18 cellular contexts compared by ENCODE assay signal in the genomic region with DNA sequence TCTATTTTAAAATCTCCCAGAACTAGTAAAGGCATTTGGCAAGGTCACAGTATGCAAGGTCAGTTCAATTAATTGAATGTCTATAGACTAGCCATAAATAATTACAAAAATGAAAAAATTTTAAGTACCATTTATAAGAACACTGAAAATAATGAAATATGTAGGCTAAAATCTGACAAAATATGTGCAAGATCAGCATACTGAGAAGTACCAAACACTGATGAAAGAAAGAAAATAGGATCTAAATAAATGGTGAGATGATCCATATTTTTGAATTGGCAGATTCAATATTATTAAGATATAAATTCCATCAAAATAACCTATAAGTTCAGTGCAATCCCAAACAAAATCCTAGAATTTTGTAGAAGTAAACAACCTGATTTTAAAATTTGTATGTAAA. TPM values are rescaled to one million over a fixed set of nuclear protein-coding genes. Genes with fewer than 3 reads are reported as not detected.
DNase-seq lines count a peak whose midpoint lies in the region; ATAC-seq, FAIRE-seq and TF ChIP-seq lines count a peak whose summit lies in the region.
"Had no signal": no experiment of that assay in that cellular context is flagged by ENCODE, and none has a peak within 500 bp of the region (broad histone marks: within the 10 kb centered on the region; RNA-seq: fewer than 3 reads in every experiment).

No MANE protein-coding gene starts in this region.

- H3K4me1 ChIP-seq in HepG2 (ENCODE audit: insufficient read depth, low read length) (no peaks in the 10 kb centered on the region), right lobe of liver (no peaks in the 10 kb centered on the region), IMR-90 (ENCODE audit: control insufficient read depth, insufficient read depth, low read length) (no peaks in the 10 kb centered on the region)
- H3K4me1 ChIP-seq: Caco-2 had no signal

- dilution Hi-C loops in IMR-90 (cut with HindIII; ENCODE audit: low sequenced_read_pairs, unreplicated experiment): no loop called here

- no peak overlapping the region for H2BK20ac ChIP-seq in IMR-90 (ENCODE audit: low read depth, low read length)

- H3K14ac ChIP-seq in IMR-90 (replicated peaks; ENCODE audit: low read depth, low read length): no peak overlapping the region

- H2AK9ac ChIP-seq in IMR-90 (replicated peaks; ENCODE audit: low read depth, low read length, poor library complexity): no peak overlapping the region

- DNase-seq in HepG2 (ENCODE audit: low spot score) (no peak), right lobe of liver (no peak), IMR-90 (no peak), RWPE1 (ENCODE audit: low spot score) (no peak), dorsolateral prefrontal cortex (no peak)
- DNase-seq: AML-193; Caco-2; Calu3; CD4-positive, alpha-beta T cell; CD8-positive, alpha-beta T cell; DMS79 treated with DMSO at 0.1 percent for 48 hours; GF-D8 had no signal

- no peak overlapping the region for H3K4ac ChIP-seq in IMR-90 (ENCODE audit: low read depth, low read length)

- H3K27me3 ChIP-seq in HepG2 (ENCODE audit: control insufficient read depth in 1 of 2, insufficient read depth in 2 of 2, low read length in 2 of 2): peaks cover 0 to 14% of the 10 kb centered on the region in 2 experiments; a peak in 3 of 5 replicates
- no peaks in the 10 kb centered on the region for H3K27me3 ChIP-seq in right lobe of liver
- H3K27me3 ChIP-seq in IMR-90 (ENCODE audit: control insufficient read depth, insufficient read depth, low read length): peaks cover 5% of the 10 kb centered on the region
- H3K27me3 ChIP-seq in dorsolateral prefrontal cortex: no peaks in the 10 kb centered on the region
- H3K27me3 ChIP-seq: BLaER1 treated with 17β-estradiol and CSF1 and Interleukin-3, amounts not matched to agents 10 nM and 100 nM had no signal

- no peak overlapping the region for H2AK5ac ChIP-seq in IMR-90 (ENCODE audit: low read depth, low read length)

- CTCF ChIA-PET in HepG2 (lab: Yijun Ruan, JAX; ENCODE audit: low intra/inter-chr PET ratio, low total read pairs): no interaction called here
- CTCF ChIA-PET in IMR-90 (lab: Yijun Ruan, JAX): no interaction called here
- CTCF ChIA-PET in RWPE1 (lab: Yijun Ruan, JAX): no interaction called here

- no peak overlapping the region for H3K23ac ChIP-seq in IMR-90 (ENCODE audit: low read depth, low read length)

- no peak overlapping the region for H2BK5ac ChIP-seq in IMR-90 (ENCODE audit: low read depth, low read length, poor library complexity, severe bottlenecking)

- H2BK15ac ChIP-seq in IMR-90 (ENCODE audit: low read depth, low read length): no peak overlapping the region

- H3K18ac ChIP-seq in IMR-90 (ENCODE audit: low read depth, low read length): no peak overlapping the region

- H3K27ac ChIP-seq in HepG2 (ENCODE audit: extremely low read length, insufficient read depth, low read length) (no peak overlapping the region), right lobe of liver (no peak overlapping the region), IMR-90 (ENCODE audit: insufficient read depth, low read length) (no peak overlapping the region), RWPE1 (no peak overlapping the region), dorsolateral prefrontal cortex (no peak overlapping the region)
- H3K27ac ChIP-seq: 22Rv1; BLaER1 treated with 17β-estradiol and CSF1 and Interleukin-3, amounts not matched to agents 10 nM and 100 nM; C4-2B had no signal

- no peak for TF ChIP-seq CTCF in HepG2 (CRISPR knock-in tag; IDR thresholded peaks at IDR 0.05)
- no peak for TF ChIP-seq CTCF in right lobe of liver (IDR thresholded peaks at IDR 0.05)
- TF ChIP-seq CTCF in IMR-90 (conservative IDR thresholded peaks at IDR 0.05; ENCODE audit: low read depth, low read length): no peak
- TF ChIP-seq CTCF in RWPE1 (conservative IDR thresholded peaks at IDR 0.05; ENCODE audit: low read depth): no peak
- no peak for TF ChIP-seq CTCF in dorsolateral prefrontal cortex (IDR thresholded peaks at IDR 0.05 in 54 of 56, conservative IDR thresholded peaks at IDR 0.05 in 2 of 56; ENCODE audit: low read depth in 1 of 56, partially characterized antibody in 56 of 56)

- H3K9me3 ChIP-seq in HepG2 (ENCODE audit: low read length) (no peaks in the 10 kb centered on the region), right lobe of liver (no peaks in the 10 kb centered on the region), IMR-90 (ENCODE audit: control insufficient read depth, insufficient read depth, low read length) (no peaks in the 10 kb centered on the region)
- H3K9me3 ChIP-seq: Caco-2 had no signal

- H3K36me3 ChIP-seq in HepG2 (replicated peaks in 1 of 2; ENCODE audit: control insufficient read depth in 1 of 2, insufficient read depth in 2 of 2, low read length in 2 of 2) (no peaks in the 10 kb centered on the region), right lobe of liver (no peaks in the 10 kb centered on the region), IMR-90 (ENCODE audit: control insufficient read depth, insufficient read depth, low read length) (no peaks in the 10 kb centered on the region)
- H3K36me3 ChIP-seq: BLaER1 treated with 17β-estradiol and CSF1 and Interleukin-3, amounts not matched to agents 10 nM and 100 nM had no signal

- ATAC-seq in HepG2: no peak
- no peak for ATAC-seq in right lobe of liver
- ATAC-seq in IMR-90 (ENCODE audit: low read depth): no peak
- ATAC-seq: CD8-positive, alpha-beta T cell had no signal

- TF ChIP-seq POLR2A in HepG2 (IDR thresholded peaks at IDR 0.05; ENCODE audit: insufficient read depth in 1 of 2, low read depth in 2 of 2, low read length in 2 of 2) (no peak), right lobe of liver (IDR thresholded peaks at IDR 0.05) (no peak), IMR-90 (IDR thresholded peaks at IDR 0.05; ENCODE audit: low read depth, low read length) (no peak)

- H4K20me1 ChIP-seq in HepG2 (ENCODE audit: insufficient read depth, low read length): no peaks in the 10 kb centered on the region
- no peaks in the 10 kb centered on the region for H4K20me1 ChIP-seq in IMR-90 (ENCODE audit: insufficient read depth, low read length)
- H4K20me1 ChIP-seq: BLaER1 treated with 17β-estradiol and CSF1 and Interleukin-3, amounts not matched to agents 10 nM and 100 nM had no signal

- intact Hi-C loops in HepG2 (cut with micrococcal nuclease; ENCODE audit: unreplicated experiment) (no loop called here), right lobe of liver (cut with DNase I) (no loop called here), IMR-90 (cut with micrococcal nuclease) (no loop called here), dorsolateral prefrontal cortex (cut with DNase I) (no loop called here)

- H3K56ac ChIP-seq in IMR-90 (ENCODE audit: extremely low read depth, insufficient read depth, low read length): no peak overlapping the region

- no peaks in the 10 kb centered on the region for H3K9me1 ChIP-seq in IMR-90 (ENCODE audit: insufficient read depth, low read length)

- H4K91ac ChIP-seq in IMR-90 (ENCODE audit: insufficient read depth, low read depth, low read length): no peak overlapping the region

- H2AFZ ChIP-seq in HepG2 (ENCODE audit: low read length): no peak overlapping the region
- H2AFZ ChIP-seq in IMR-90 (replicated peaks; ENCODE audit: low read length, poor library complexity): no peak overlapping the region

- TF ChIP-seq EP300 in HepG2 (IDR thresholded peaks at IDR 0.05; ENCODE audit: low read depth in 2 of 2, low read length in 2 of 2) (no peak), HepG2 (CRISPR knock-in tag; IDR thresholded peaks at IDR 0.05; ENCODE audit: borderline replicate concordance) (no peak)

- no peak overlapping the region for H3K4me3 ChIP-seq in HepG2 (replicated peaks in 1 of 3; ENCODE audit: insufficient read depth in 1 of 3, low read depth in 2 of 3, low read length in 3 of 3)
- H3K4me3 ChIP-seq in right lobe of liver: no peak overlapping the region
- H3K4me3 ChIP-seq in IMR-90 (ENCODE audit: insufficient read depth, low read depth, low read length): no peak overlapping the region
- no peak overlapping the region for H3K4me3 ChIP-seq in dorsolateral prefrontal cortex
- H3K4me3 ChIP-seq: BLaER1 treated with 17β-estradiol and CSF1 and Interleukin-3, amounts not matched to agents 10 nM and 100 nM had no signal

- no peaks in the 10 kb centered on the region for H3K79me1 ChIP-seq in IMR-90 (ENCODE audit: low read depth in 1 of 2, low read length in 2 of 2)

- no peaks in the 10 kb centered on the region for H3K79me2 ChIP-seq in HepG2 (ENCODE audit: insufficient read depth, low read length)

- H3K9ac ChIP-seq in HepG2 (ENCODE audit: insufficient read depth, low read depth, low read length): no peak overlapping the region
- no peak overlapping the region for H3K9ac ChIP-seq in IMR-90 (ENCODE audit: low read depth, low read length)
- H3K9ac ChIP-seq: BLaER1 treated with 17β-estradiol and CSF1 and Interleukin-3, amounts not matched to agents 10 nM and 100 nM had no signal

- no peak for FAIRE-seq in HepG2 (lab: Jason Lieb, UNC)
- FAIRE-seq: D721Med, G401.6, GM12891 had no signal

- H4K8ac ChIP-seq in IMR-90 (ENCODE audit: low read depth in 2 of 2, low read length in 2 of 2): no peak overlapping the region

- no peak overlapping the region for H4K5ac ChIP-seq in IMR-90 (ENCODE audit: low read depth, low read length)

- H3K4me2 ChIP-seq in HepG2 (ENCODE audit: low read depth, low read length) (no peak overlapping the region), IMR-90 (ENCODE audit: low read depth, low read length) (no peak overlapping the region)
- H3K4me2 ChIP-seq: BLaER1 treated with 17β-estradiol and CSF1 and Interleukin-3, amounts not matched to agents 10 nM and 100 nM had no signal

- in situ Hi-C loops in HepG2 (cut with HindIII; ENCODE audit: extremely low pct_ligation_motif_present, low pct_unique_long_range_greater_than_20kb) (no loop called here), IMR-90 (cut with MboI; ENCODE audit: low sequenced_read_pairs) (no loop called here)

- BruUV-seq in HepG2 (replicated peaks; lab: Mats Ljungman, UMichigan) (no TSS peak), IMR-90 (replicated peaks; lab: Mats Ljungman, UMichigan) (no TSS peak)

- TF ChIP-seq RAD21 in HepG2 (CRISPR knock-in tag; IDR thresholded peaks at IDR 0.05): no peak
- no peak for TF ChIP-seq RAD21 in IMR-90 (IDR thresholded peaks at IDR 0.05; ENCODE audit: low read length)

- H2BK120ac ChIP-seq in IMR-90 (ENCODE audit: low read depth, low read length): no peak overlapping the region

- POLR2A ChIA-PET in HepG2 (lab: Yijun Ruan, JAX) (no interaction called here), IMR-90 (lab: Charles Lee; ENCODE audit: unreplicated experiment) (no interaction called here), RWPE1 (lab: Yijun Ruan, JAX; ENCODE audit: low non-redundant PET) (no interaction called here)

RNA-seq across cellular contexts. Expression of gene NELFCD, which starts 28.0 kb away (rescaled TPM):
- total RNA-seq in HepG2 (2016; rRNA removed; fragmentation: Illumina TruSeq; extraction: Trizol): 159 and 160 TPM in 2 replicates
- total RNA-seq in HepG2 (2016; cell fraction: cytosol; rRNA removed; fragmentation: Illumina TruSeq; extraction: Trizol; ENCODE audit: low read depth): 40.4 and 47.8 TPM in 2 replicates
- total RNA-seq in HepG2 (2016; cell fraction: insoluble cytoplasmic fraction; rRNA removed; fragmentation: Illumina TruSeq; extraction: Trizol): 132 and 155 TPM in 2 replicates
- 73.6 and 76.0 TPM in 2 replicates for total RNA-seq in HepG2 (2016; cell fraction: membrane; rRNA removed; fragmentation: Illumina TruSeq; extraction: Trizol)
- 124 and 141 TPM in 2 replicates for total RNA-seq in HepG2 (2016; cell fraction: nucleus; rRNA removed; fragmentation: Illumina TruSeq; extraction: Trizol)
- polyA plus RNA-seq in HepG2 (2011; rRNA removed): 168 and 203 TPM in 2 replicates
- polyA plus RNA-seq in HepG2 (2011; cell fraction: cytosol; rRNA removed): 156 and 174 TPM in 2 replicates
- polyA plus RNA-seq in HepG2 (2011; cell fraction: nucleus; rRNA removed): 553 and 648 TPM in 2 replicates
- polyA plus RNA-seq in HepG2 (2012): 143 and 173 TPM in 2 replicates
- 31.7 and 32.2 TPM in 2 replicates for polyA plus RNA-seq in HepG2 (2016; cell fraction: cytosol; fragmentation: Illumina TruSeq; extraction: Trizol; ENCODE audit: low read depth)
- 140 and 169 TPM in 2 replicates for polyA plus RNA-seq in HepG2 (2016; cell fraction: insoluble cytoplasmic fraction; fragmentation: Illumina TruSeq; extraction: Trizol; ENCODE audit: low read depth)
- polyA plus RNA-seq in HepG2 (2016; cell fraction: membrane; fragmentation: Illumina TruSeq; extraction: Trizol; ENCODE audit: low read depth): 55.0 and 56.1 TPM in 2 replicates
- 254 and 278 TPM in 2 replicates for polyA plus RNA-seq in HepG2 (2016; cell fraction: nucleus; fragmentation: Illumina TruSeq; extraction: Trizol; ENCODE audit: insufficient read depth, low read depth)
- polyA minus RNA-seq in HepG2 (2011; rRNA and poly(A)+ RNA removed; ENCODE audit: low replicate concordance): 150 and 192 TPM in 2 replicates
- polyA minus RNA-seq in HepG2 (2011; cell fraction: cytosol; rRNA and poly(A)+ RNA removed): 74.9 and 79.5 TPM in 2 replicates
- polyA minus RNA-seq in HepG2 (2011; cell fraction: nucleus; rRNA and poly(A)+ RNA removed): 224 and 244 TPM in 2 replicates
- total RNA-seq in right lobe of liver: 10 to 100 TPM; 31.1 to 41.4 (median 36.5) TPM
- 82.2 and 94.1 TPM in 2 replicates for total RNA-seq in IMR-90 (2012; rRNA removed)
- polyA plus RNA-seq in IMR-90 (2012; rRNA removed): 85.7 and 88.9 TPM in 2 replicates
- polyA plus RNA-seq in IMR-90 (2012; cell fraction: cytosol; rRNA removed): 41.7 and 69.9 TPM in 2 replicates
- 137 and 278 TPM in 2 replicates for polyA plus RNA-seq in IMR-90 (2012; cell fraction: nucleus; rRNA removed; ENCODE audit: low replicate concordance)
- total RNA-seq in dorsolateral prefrontal cortex: 10 to 100 TPM; 46.8 to 90.1 (median 64.8) TPM

RNA-seq across cellular contexts. Expression of gene CTSZ, which starts 54.0 kb away (rescaled TPM):
- not detected in 2 replicates for total RNA-seq in HepG2 (2016; rRNA removed; fragmentation: Illumina TruSeq; extraction: Trizol)
- total RNA-seq in HepG2 (2016; cell fraction: cytosol; rRNA removed; fragmentation: Illumina TruSeq; extraction: Trizol; ENCODE audit: low read depth): not detected in 2 replicates
- not detected in 2 replicates for total RNA-seq in HepG2 (2016; cell fraction: insoluble cytoplasmic fraction; rRNA removed; fragmentation: Illumina TruSeq; extraction: Trizol)
- not detected in 2 replicates for total RNA-seq in HepG2 (2016; cell fraction: membrane; rRNA removed; fragmentation: Illumina TruSeq; extraction: Trizol)
- total RNA-seq in HepG2 (2016; cell fraction: nucleus; rRNA removed; fragmentation: Illumina TruSeq; extraction: Trizol): not detected in 2 replicates
- 0.33 and 0.46 TPM in 2 replicates for polyA plus RNA-seq in HepG2 (2011; rRNA removed)
- 0.28 and 0.36 TPM in 2 replicates for polyA plus RNA-seq in HepG2 (2011; cell fraction: cytosol; rRNA removed)
- 0.23 and 0.59 TPM in 2 replicates for polyA plus RNA-seq in HepG2 (2011; cell fraction: nucleus; rRNA removed)
- 0.47 and 0.52 TPM in 2 replicates for polyA plus RNA-seq in HepG2 (2012)
- not detected in 2 replicates for polyA plus RNA-seq in HepG2 (2016; cell fraction: cytosol; fragmentation: Illumina TruSeq; extraction: Trizol; ENCODE audit: low read depth)
- polyA plus RNA-seq in HepG2 (2016; cell fraction: insoluble cytoplasmic fraction; fragmentation: Illumina TruSeq; extraction: Trizol; ENCODE audit: low read depth): not detected in 2 replicates
- polyA plus RNA-seq in HepG2 (2016; cell fraction: membrane; fragmentation: Illumina TruSeq; extraction: Trizol; ENCODE audit: low read depth): not detected in 2 replicates
- polyA plus RNA-seq in HepG2 (2016; cell fraction: nucleus; fragmentation: Illumina TruSeq; extraction: Trizol; ENCODE audit: insufficient read depth, low read depth): not detected in 2 replicates
- polyA minus RNA-seq in HepG2 (2011; rRNA and poly(A)+ RNA removed; ENCODE audit: low replicate concordance): 0.10 and 114 TPM in 2 replicates
- polyA minus RNA-seq in HepG2 (2011; cell fraction: cytosol; rRNA and poly(A)+ RNA removed): 0.70 TPM in 1 of 2 replicates, not detected in the other
- polyA minus RNA-seq in HepG2 (2011; cell fraction: nucleus; rRNA and poly(A)+ RNA removed): 1.0 TPM in 1 of 2 replicates, not detected in the other
- total RNA-seq in right lobe of liver: 100 to 1,000 TPM; 198 to 296 (median 222) TPM
- 43.6 and 46.1 TPM in 2 replicates for total RNA-seq in IMR-90 (2012; rRNA removed)
- polyA plus RNA-seq in IMR-90 (2012; rRNA removed): 82.8 and 88.5 TPM in 2 replicates
- 78.1 and 134 TPM in 2 replicates for polyA plus RNA-seq in IMR-90 (2012; cell fraction: cytosol; rRNA removed)
- polyA plus RNA-seq in IMR-90 (2012; cell fraction: nucleus; rRNA removed; ENCODE audit: low replicate concordance): 37.6 and 39.3 TPM in 2 replicates
- 10 to 100 TPM; 33.6 to 99.6 (median 49.4) TPM for total RNA-seq in dorsolateral prefrontal cortex

Comparison
In these comparisons a context has a peak if more than half of its experiments do, and no peak if none do; other contexts are left out.
1. RNA of gene CTSZ, which starts 54.0 kb away (total RNA-seq): 198 to 296 TPM in right lobe of liver, 33.6 to 99.6 TPM in dorsolateral prefrontal cortex and 43.6 to 46.1 TPM in IMR-90; not detected in HepG2; every median in the first group is over 10 times any median in the second.